9 cellular contexts compared by ENCODE assay signal in genomic region chr21:44304846-44305245, GRCh38. TPM values are rescaled to one million over a fixed set of nuclear protein-coding genes. Genes with fewer than 3 reads are reported as not detected.
DNase-seq lines count a peak whose midpoint lies in the region; ATAC-seq and TF ChIP-seq lines count a peak whose summit lies in the region.
"Had no signal": no experiment of that assay in that cellular context is flagged by ENCODE, and none has a peak within 500 bp of the region (broad histone marks: within the 10 kb centered on the region; RNA-seq: fewer than 3 reads in every experiment).

No MANE protein-coding gene starts in this region.

- CTCF ChIA-PET in activated CD4-positive, alpha-beta memory T cell treated with anti-CD3 and anti-CD28 coated beads for 36 hours (lab: Charles Lee): interaction anchor here (1.0 kb wide), 2 partner anchors 12 to 33 kb away, joined by 3 read pairs; no protein-coding TSS in a partner anchor

- H3K36me3 Mint-ChIP-seq in activated CD4-positive, alpha-beta memory T cell treated with anti-CD3 and anti-CD28 coated beads for 36 hours: peaks cover 11% of the 10 kb centered on the region
- no peaks in the 10 kb centered on the region for H3K36me3 Mint-ChIP-seq in neural crest cell (ENCODE audit: low read depth)

- POLR2A ChIA-PET in activated CD4-positive, alpha-beta memory T cell treated with anti-CD3 and anti-CD28 coated beads for 36 hours (lab: Charles Lee): no interaction called here

- peak; percentile 34 to 62 for DNase-seq in SHP77 (lab: John Stamatoyannopoulos, UW)
- DNase-seq in SHP77 treated with DMSO at 0.1 percent for 48 hours (lab: John Stamatoyannopoulos, UW): no peak
- DNase-seq in NCI-H1092 treated with DMSO at 0.1 percent for 48 hours (lab: John Stamatoyannopoulos, UW): peak; percentile 33
- peak; percentile 57 for DNase-seq in activated CD4-positive, alpha-beta memory T cell treated with anti-CD3 and anti-CD28 coated beads for 36 hours
- DNase-seq in epithelial cell of proximal tubule (ENCODE audit: low read depth): no peak
- peak; percentile 58 for DNase-seq in neural crest cell (ENCODE audit: low read depth, low spot score)
- DNase-seq in T1000 (lab: John Stamatoyannopoulos, UW): no peak

- H3K4me1 Mint-ChIP-seq in activated CD4-positive, alpha-beta memory T cell treated with anti-CD3 and anti-CD28 coated beads for 36 hours (ENCODE audit: low read depth): peaks cover 35% of the 10 kb centered on the region
- peaks cover 38% of the 10 kb centered on the region for H3K4me1 Mint-ChIP-seq in neural crest cell

- TF ChIP-seq CTCF in epithelial cell of proximal tubule (conservative IDR thresholded peaks at IDR 0.05; ENCODE audit: low read depth, low read length) (peak; percentile 82), neural crest cell (conservative IDR thresholded peaks at IDR 0.05) (peak; percentile 72)

- H3K4me3 ChIP-seq in epithelial cell of proximal tubule (ENCODE audit: low read depth, low read length): no peak overlapping the region

- no peaks in the 10 kb centered on the region for H3K9me3 Mint-ChIP-seq in activated CD4-positive, alpha-beta memory T cell treated with anti-CD3 and anti-CD28 coated beads for 36 hours
- H3K9me3 Mint-ChIP-seq in neural crest cell: no peaks in the 10 kb centered on the region

- no peaks in the 10 kb centered on the region for H3K27me3 Mint-ChIP-seq in activated CD4-positive, alpha-beta memory T cell treated with anti-CD3 and anti-CD28 coated beads for 36 hours
- H3K27me3 Mint-ChIP-seq in neural crest cell (ENCODE audit: low read depth): no peaks in the 10 kb centered on the region

- H3K4me3 Mint-ChIP-seq in activated CD4-positive, alpha-beta memory T cell treated with anti-CD3 and anti-CD28 coated beads for 36 hours: no peak overlapping the region
- H3K4me3 Mint-ChIP-seq in neural crest cell: peak overlapping the region; percentile 81

- no peak overlapping the region for H3K27ac Mint-ChIP-seq in activated CD4-positive, alpha-beta memory T cell treated with anti-CD3 and anti-CD28 coated beads for 36 hours
- peak overlapping the region; percentile 97 for H3K27ac Mint-ChIP-seq in neural crest cell (ENCODE audit: unreplicated experiment)

- intact Hi-C loops in activated CD4-positive, alpha-beta memory T cell treated with anti-CD3 and anti-CD28 coated beads for 36 hours (cut with micrococcal nuclease): loop anchor here (10.0 kb wide), 1 partner anchor 500 kb away; no protein-coding TSS in a partner anchor

- ATAC-seq in GM21390 (IDR thresholded peaks at IDR 0.05; ENCODE audit: unreplicated experiment): no peak

RNA-seq across cellular contexts. Expression of gene PFKL, which starts 5.0 kb away (rescaled TPM):
- 100 to 1,000 TPM; 197 to 210 TPM for total RNA-seq in activated CD4-positive, alpha-beta memory T cell treated with anti-CD3 and anti-CD28 coated beads for 36 hours
- total RNA-seq in epithelial cell of proximal tubule (65.8 and 125 TPM in 2 replicates), neural crest cell (94.7 and 96.1 TPM in 2 replicates)

RNA-seq across cellular contexts. Expression of gene AIRE, which starts 19.2 kb away (rescaled TPM):
- total RNA-seq in activated CD4-positive, alpha-beta memory T cell treated with anti-CD3 and anti-CD28 coated beads for 36 hours: not detected
- not detected in 2 replicates for total RNA-seq in epithelial cell of proximal tubule
- total RNA-seq in neural crest cell: not detected in 2 replicates
- total RNA-seq: glomerular endothelial cell had no signal

RNA-seq across cellular contexts. Expression of gene CFAP410, which starts 34.3 kb away (rescaled TPM):
- total RNA-seq in activated CD4-positive, alpha-beta memory T cell treated with anti-CD3 and anti-CD28 coated beads for 36 hours: 10 to 100 TPM; 11.1 to 11.7 TPM
- total RNA-seq in epithelial cell of proximal tubule (11.2 and 11.4 TPM in 2 replicates), neural crest cell (23.9 and 24.6 TPM in 2 replicates)

RNA-seq across cellular contexts. Expression of gene DNMT3L, which starts 43.1 kb away (rescaled TPM):
- total RNA-seq in activated CD4-positive, alpha-beta memory T cell treated with anti-CD3 and anti-CD28 coated beads for 36 hours: not detected
- total RNA-seq in epithelial cell of proximal tubule: not detected in 2 replicates
- not detected in 2 replicates for total RNA-seq in neural crest cell
- total RNA-seq: glomerular endothelial cell had no signal

RNA-seq across cellular contexts. Expression of gene TRPM2, which starts 48.6 kb away (rescaled TPM):
- 1 to 10 TPM; 1.6 to 1.9 TPM for total RNA-seq in activated CD4-positive, alpha-beta memory T cell treated with anti-CD3 and anti-CD28 coated beads for 36 hours
- total RNA-seq in epithelial cell of proximal tubule (0.52 and 1.7 TPM in 2 replicates), neural crest cell (not detected in 2 replicates)

Comparison
In these comparisons a context has a peak if more than half of its experiments do, and no peak if none do; other contexts are left out.
1. DNase-seq: peak in SHP77 (2 of 2), NCI-H1092 treated with DMSO at 0.1 percent for 48 hours (single experiment), activated CD4-positive, alpha-beta memory T cell treated with anti-CD3 and anti-CD28 coated beads for 36 hours (single experiment) and neural crest cell (single experiment); none in SHP77 treated with DMSO at 0.1 percent for 48 hours (single experiment), epithelial cell of proximal tubule (single experiment) and T1000 (single experiment).